In genomic region chr14:53180272-53181221, GRCh38 we compare ENCODE assay signal across 8 cellular contexts. TPM values are rescaled to one million over a fixed set of nuclear protein-coding genes. Genes with fewer than 3 reads are reported as not detected.
DNase-seq lines count a peak whose midpoint lies in the region; ATAC-seq, FAIRE-seq and TF ChIP-seq lines count a peak whose summit lies in the region.

No MANE protein-coding gene starts in this region.

- no peak overlapping the region for H3K27ac ChIP-seq in SK-N-SH (ENCODE audit: low read depth in 2 of 2, low read length in 1 of 2)

- no peak overlapping the region for H3K4me2 ChIP-seq in SK-N-SH

- H3K4me3 ChIP-seq in SK-N-SH (ENCODE audit: low read depth in 2 of 2, low read length in 1 of 2) (no peak overlapping the region), cardiac fibroblast (replicated peaks in 1 of 2; ENCODE audit: low read depth in 2 of 2, low read length in 2 of 2) (no peak overlapping the region)

- DNase-seq in GM19239 (ENCODE audit: insufficient read length, low spot score): no peak
- no peak for DNase-seq in SK-N-SH
- DNase-seq in cardiac fibroblast (ENCODE audit: low read depth in 2 of 2): peak; percentile 41 to 47
- peak; percentile 11 to 39 for DNase-seq in stimulated activated CD4-positive, alpha-beta T cell treated with anti-CD3 and anti-CD28 coated beads, Interleukin-2, amount 100 ng/mL, for 48 hours
- no peak for DNase-seq in kidney glomerular epithelial cell (lab: John Stamatoyannopoulos, UW)
- no peak for DNase-seq in SKM-1 (lab: John Stamatoyannopoulos, UW; ENCODE audit: unreplicated experiment)
- DNase-seq in HT-29 (ENCODE audit: low spot score): no peak

- no peak overlapping the region for H2AFZ ChIP-seq in SK-N-SH (ENCODE audit: low read depth)

- FAIRE-seq in GM19239 (lab: Jason Lieb, UNC): peak; percentile 33

- no peaks in the 10 kb centered on the region for H4K20me1 ChIP-seq in SK-N-SH (ENCODE audit: insufficient read depth)

- TF ChIP-seq EP300 in SK-N-SH (IDR thresholded peaks at IDR 0.05; ENCODE audit: borderline replicate concordance in 1 of 2, low read depth in 1 of 2, low read length in 1 of 2): no peak

- no peak for ATAC-seq in HG03342 (IDR thresholded peaks at IDR 0.05; ENCODE audit: unreplicated experiment)

- no peaks in the 10 kb centered on the region; the same call in 1 of the 2 replicates for H3K27me3 ChIP-seq in SK-N-SH (ENCODE audit: insufficient read depth)

- no peak overlapping the region for H3K9ac ChIP-seq in SK-N-SH

- TF ChIP-seq RAD21 in SK-N-SH (IDR thresholded peaks at IDR 0.05; ENCODE audit: low read length): no peak

- no peaks in the 10 kb centered on the region for H3K9me2 ChIP-seq in SK-N-SH

- no peaks in the 10 kb centered on the region for H3K36me3 ChIP-seq in SK-N-SH (replicated peaks in 1 of 2; ENCODE audit: control insufficient read depth in 1 of 2, insufficient read depth in 2 of 2, low read length in 1 of 2)

- H3K79me2 ChIP-seq in SK-N-SH (ENCODE audit: insufficient read depth): no peaks in the 10 kb centered on the region

- H3K4me1 ChIP-seq in SK-N-SH (ENCODE audit: control insufficient read depth in 1 of 2, insufficient read depth in 2 of 2, low read depth in 1 of 2, low read length in 1 of 2): peaks cover 0 to 3% of the 10 kb centered on the region in 2 experiments; a peak in 2 of 4 replicates

- TF ChIP-seq CTCF in SK-N-SH (IDR thresholded peaks at IDR 0.05) (peak; percentile 33), cardiac fibroblast (IDR thresholded peaks at IDR 0.05; ENCODE audit: low read depth, low read length) (peak; percentile 14)

- POLR2A ChIA-PET in SK-N-SH (lab: Yijun Ruan, JAX): no interaction called here

- CTCF ChIA-PET in SK-N-SH (lab: Yijun Ruan, JAX): interaction anchor here (2.0 kb wide), 1 partner anchor 89 kb away, joined by 4 read pairs; no protein-coding TSS in a partner anchor

- H3K9me3 ChIP-seq in SK-N-SH: no peaks in the 10 kb centered on the region

- WGBS in SK-N-SH (ENCODE audit: low lambda C conversion rate): 64% methylated on average over 13 of the region's 13 CpGs

- no peaks in the 10 kb centered on the region for H3F3A ChIP-seq in SK-N-SH (replicated peaks; ENCODE audit: insufficient read depth)

TF ChIP-seq in SK-N-SH, 30 proteins besides CTCF, POLR2A, EP300 and RAD21:
- TF ChIP-seq NRF1 (IDR thresholded peaks at IDR 0.05; ENCODE audit: low read depth, low read length): no peak
- TF ChIP-seq CHD2 (IDR thresholded peaks at IDR 0.05; ENCODE audit: low read length, partially characterized antibody): no peak

RNA-seq across cellular contexts. Expression of gene DDHD1, which starts 27.4 kb away (rescaled TPM):
- 1.9 and 2.6 TPM in 2 replicates for polyA plus RNA-seq in SK-N-SH (2012; rRNA removed)
- polyA plus RNA-seq in SK-N-SH (2012; cell fraction: cytosol; rRNA removed): 2.5 and 2.6 TPM in 2 replicates
- 2.8 and 6.3 TPM in 2 replicates for polyA plus RNA-seq in SK-N-SH (2012; cell fraction: nucleus; rRNA removed)
- 6.8 and 7.0 TPM in 2 replicates for total RNA-seq in HT-29 (2014; rRNA removed; shearing (Covaris generic))

Comparison
In these comparisons a context has a peak if more than half of its experiments do, and no peak if none do; other contexts are left out.
1. DNase-seq: peak in cardiac fibroblast (2 of 2) and stimulated activated CD4-positive, alpha-beta T cell treated with anti-CD3 and anti-CD28 coated beads, Interleukin-2, amount 100 ng/mL, for 48 hours (2 of 2); none in GM19239 (single experiment), SK-N-SH (single experiment), kidney glomerular epithelial cell (single experiment), SKM-1 (single experiment) and HT-29 (single experiment).